In genomic region chr11:32893947-32894827, GRCh38 we compare ENCODE assay signal across 8 cellular contexts. TPM values are rescaled to one million over a fixed set of nuclear protein-coding genes. Genes with fewer than 3 reads are reported as not detected.
A peak's percentile ranks its signal among the peaks of the same experiment; 100 is the strongest.
DNase-seq lines count a peak whose midpoint lies in the region; ATAC-seq and TF ChIP-seq lines count a peak whose summit lies in the region.

No MANE protein-coding gene starts in this region.

- intact Hi-C loops in dendritic cell treated with granulocyte-macrophage colony-stimulating factor and Interleukin-4, amounts not matched to agents 40 ng/mL and 50 ng/mL, for 4 days (cut with micrococcal nuclease), result loop anchor here (5.0 kb wide), 3 partner anchors 62 to 168 kb away; no protein-coding TSS in a partner anchor
- intact Hi-C loops in left colon (cut with DNase I, micrococcal nuclease), result no loop called here

- DNase-seq in AG08396 (ENCODE audit: low spot score) (peak; percentile 70), GM13977 (ENCODE audit: low spot score) (peak; percentile 66), NCI-H128 (lab: John Stamatoyannopoulos, UW; ENCODE audit: unreplicated experiment) (peak; percentile 45), SKM-1 treated with dmso at 0.1 percent for 144 hours (lab: John Stamatoyannopoulos, UW; ENCODE audit: unreplicated experiment) (peak; percentile 48), left colon (peak in 1 of 2 donors; percentile 57)
- DNase-seq in stimulated activated effector memory CD8-positive, alpha-beta T cell treated with anti-CD3 and anti-CD28 coated beads, Interleukin-12 subunit alpha, Interleukin-12 subunit beta, amount 100 ng/mL, for 72 hours (ENCODE audit: low spot score in 2 of 2), result no peak

- H3K27ac Mint-ChIP-seq in dendritic cell treated with granulocyte-macrophage colony-stimulating factor and Interleukin-4, amounts not matched to agents 40 ng/mL and 50 ng/mL, for 4 days, result peak overlapping the region; percentile 88
- peak overlapping the region; percentile 92 for H3K27ac Mint-ChIP-seq in stimulated activated effector memory CD8-positive, alpha-beta T cell treated with anti-CD3 and anti-CD28 coated beads, Interleukin-12 subunit alpha, Interleukin-12 subunit beta, amount 100 ng/mL, for 72 hours

- H3K27me3 Mint-ChIP-seq in dendritic cell treated with granulocyte-macrophage colony-stimulating factor and Interleukin-4, amounts not matched to agents 40 ng/mL and 50 ng/mL, for 4 days, result peaks cover 3% of the 10 kb centered on the region

- peak overlapping the region; percentile 92 for H3K4me3 Mint-ChIP-seq in dendritic cell treated with granulocyte-macrophage colony-stimulating factor and Interleukin-4, amounts not matched to agents 40 ng/mL and 50 ng/mL, for 4 days
- peak overlapping the region; percentile 91 for H3K4me3 Mint-ChIP-seq in stimulated activated effector memory CD8-positive, alpha-beta T cell treated with anti-CD3 and anti-CD28 coated beads, Interleukin-12 subunit alpha, Interleukin-12 subunit beta, amount 100 ng/mL, for 72 hours

- H3K36me3 Mint-ChIP-seq in dendritic cell treated with granulocyte-macrophage colony-stimulating factor and Interleukin-4, amounts not matched to agents 40 ng/mL and 50 ng/mL, for 4 days (ENCODE audit: low read depth), result peaks cover 22% of the 10 kb centered on the region
- peaks cover 13% of the 10 kb centered on the region for H3K36me3 Mint-ChIP-seq in stimulated activated effector memory CD8-positive, alpha-beta T cell treated with anti-CD3 and anti-CD28 coated beads, Interleukin-12 subunit alpha, Interleukin-12 subunit beta, amount 100 ng/mL, for 72 hours

- in situ Hi-C loops in GM13977 (cut with MboI; ENCODE audit: low pct_unique_long_range_greater_than_20kb, low sequenced_read_pairs, unreplicated experiment), result loop anchor here (10.0 kb wide), 1 partner anchor 59 kb away; no protein-coding TSS in a partner anchor

- ATAC-seq in left colon (peak; percentile 59), GM19023 (IDR thresholded peaks at IDR 0.05; ENCODE audit: unreplicated experiment) (no peak)
- peak; percentile 8 for ATAC-seq in stimulated activated effector memory CD8-positive, alpha-beta T cell treated with anti-CD3 and anti-CD28 coated beads, Interleukin-12 subunit alpha, Interleukin-12 subunit beta, amount 100 ng/mL, for 72 hours

- H3K9me3 Mint-ChIP-seq in dendritic cell treated with granulocyte-macrophage colony-stimulating factor and Interleukin-4, amounts not matched to agents 40 ng/mL and 50 ng/mL, for 4 days, result no peaks in the 10 kb centered on the region
- no peaks in the 10 kb centered on the region for H3K9me3 Mint-ChIP-seq in stimulated activated effector memory CD8-positive, alpha-beta T cell treated with anti-CD3 and anti-CD28 coated beads, Interleukin-12 subunit alpha, Interleukin-12 subunit beta, amount 100 ng/mL, for 72 hours

- TF ChIP-seq CTCF in GM13977 (IDR thresholded peaks at IDR 0.05; ENCODE audit: extremely low read depth, insufficient read depth, missing control alignments), result no peak

- H3K4me1 Mint-ChIP-seq in dendritic cell treated with granulocyte-macrophage colony-stimulating factor and Interleukin-4, amounts not matched to agents 40 ng/mL and 50 ng/mL, for 4 days (ENCODE audit: low read depth), result peaks cover 27% of the 10 kb centered on the region
- H3K4me1 Mint-ChIP-seq in stimulated activated effector memory CD8-positive, alpha-beta T cell treated with anti-CD3 and anti-CD28 coated beads, Interleukin-12 subunit alpha, Interleukin-12 subunit beta, amount 100 ng/mL, for 72 hours, result peaks cover 27% of the 10 kb centered on the region

RNA-seq across cellular contexts. Expression of gene QSER1, which starts 1.6 kb away (rescaled TPM):
- 10 to 100 TPM; 18.6 to 22.8 TPM for total RNA-seq in left colon

Comparison
In these comparisons a context has a peak if more than half of its experiments do, and no peak if none do; other contexts are left out.
1. DNase-seq: peak in AG08396 (single experiment), GM13977 (single experiment), NCI-H128 (single experiment) and SKM-1 treated with dmso at 0.1 percent for 144 hours (single experiment); none in stimulated activated effector memory CD8-positive, alpha-beta T cell treated with anti-CD3 and anti-CD28 coated beads, Interleukin-12 subunit alpha, Interleukin-12 subunit beta, amount 100 ng/mL, for 72 hours (0 of 2).